In genomic region chr5:179796877-179797608, GRCh38 we compare ENCODE assay signal across 9 cellular contexts. TPM values are rescaled to one million over a fixed set of nuclear protein-coding genes. Genes with fewer than 3 reads are reported as not detected.
DNase-seq lines count a peak whose midpoint lies in the region; ATAC-seq, FAIRE-seq and TF ChIP-seq lines count a peak whose summit lies in the region.
"Had no signal": no experiment of that assay in that cellular context is flagged by ENCODE, and none has a peak within 500 bp of the region (broad histone marks: within the 10 kb centered on the region; RNA-seq: fewer than 3 reads in every experiment).

No MANE protein-coding gene starts in this region.

- H3K4me3 ChIP-seq in GM06990 (replicated peaks; ENCODE audit: low read depth, low read length) (peak overlapping the region; percentile 72), Panc1 (ENCODE audit: low read depth in 2 of 2, low read length in 2 of 2) (peak overlapping the region; percentile 55 to 65), fibroblast of lung (replicated peaks in 1 of 4; ENCODE audit: control extremely low read depth in 1 of 4, insufficient read depth in 1 of 4, low read depth in 3 of 4, low read length in 4 of 4) (peak overlapping the region in 1 of 4 experiments; percentile 61), retinal pigment epithelial cell (ENCODE audit: low read length) (peak overlapping the region; percentile 48), SJCRH30 (no peak overlapping the region)

- peaks cover 10% of the 10 kb centered on the region for H3K4me1 ChIP-seq in Panc1 (ENCODE audit: control insufficient read depth, insufficient read depth, low read length)
- H3K4me1 ChIP-seq in fibroblast of lung (ENCODE audit: control insufficient read depth, extremely low read depth, insufficient read depth, low read length), result peaks cover 6% of the 10 kb centered on the region
- H3K4me1 ChIP-seq in foreskin keratinocyte, result no peaks in the 10 kb centered on the region
- no peaks in the 10 kb centered on the region for H3K4me1 ChIP-seq in SJCRH30

- H3K4me2 ChIP-seq in fibroblast of lung (ENCODE audit: extremely low read depth, insufficient read depth, low read length), result peak overlapping the region; percentile 1

- no peak for ATAC-seq in Panc1
- ATAC-seq in foreskin keratinocyte, result no peak
- ATAC-seq in HG03571 (IDR thresholded peaks at IDR 0.05; ENCODE audit: unreplicated experiment), result no peak

- H3K9ac ChIP-seq in fibroblast of lung (ENCODE audit: insufficient read depth, low read length), result no peak overlapping the region

- DNase-seq in GM06990 (ENCODE audit: extremely low read depth, insufficient read length), result no peak
- no peak for DNase-seq in Panc1 (ENCODE audit: low read depth, low spot score)
- no peak for DNase-seq in fibroblast of lung (ENCODE audit: low read depth in 2 of 2)
- DNase-seq in retinal pigment epithelial cell (ENCODE audit: low read depth), result no peak
- no peak for DNase-seq in RCC 7860 (ENCODE audit: low spot score)
- no peak for DNase-seq in foreskin keratinocyte
- no peak for DNase-seq in SJCRH30
- DNase-seq: NCI-H1417 treated with DMSO at 0.1 percent for 48 hours had no signal

- BruUV-seq in Panc1 (replicated peaks; lab: Mats Ljungman, UMichigan), result no TSS peak

- intact Hi-C loops in Panc1 (cut with micrococcal nuclease; ENCODE audit: unreplicated experiment), result no loop called here

- no peak overlapping the region for H2AFZ ChIP-seq in fibroblast of lung (ENCODE audit: low read length)

- peaks cover 15% of the 10 kb centered on the region for H3K36me3 ChIP-seq in GM06990 (ENCODE audit: control insufficient read depth, insufficient read depth, low read length)
- H3K36me3 ChIP-seq in Panc1 (ENCODE audit: control insufficient read depth, insufficient read depth, low read length), result peaks cover 4% of the 10 kb centered on the region
- H3K36me3 ChIP-seq in fibroblast of lung (ENCODE audit: control insufficient read depth, insufficient read depth, low read length), result peaks cover 35% of the 10 kb centered on the region
- peaks cover 36% of the 10 kb centered on the region for H3K36me3 ChIP-seq in SJCRH30

- FAIRE-seq in RCC 7860 (lab: Jason Lieb, UNC), result no peak

- H3K27me3 ChIP-seq in GM06990 (replicated peaks; ENCODE audit: control insufficient read depth, insufficient read depth, low read length), result no peaks in the 10 kb centered on the region
- H3K27me3 ChIP-seq in Panc1 (ENCODE audit: control insufficient read depth, insufficient read depth, low read length), result no peaks in the 10 kb centered on the region
- no peaks in the 10 kb centered on the region for H3K27me3 ChIP-seq in fibroblast of lung (ENCODE audit: control insufficient read depth, insufficient read depth, low read length)
- no peaks in the 10 kb centered on the region for H3K27me3 ChIP-seq in foreskin keratinocyte
- H3K27me3 ChIP-seq in SJCRH30, result no peaks in the 10 kb centered on the region

- H3K27ac ChIP-seq in Panc1 (ENCODE audit: low read length) (peak overlapping the region; percentile 89), fibroblast of lung (ENCODE audit: insufficient read depth, low read length) (no peak overlapping the region), foreskin keratinocyte (no peak overlapping the region), SJCRH30 (no peak overlapping the region)

- CTCF ChIA-PET in Panc1 (lab: Charles Lee), result no interaction called here

- TF ChIP-seq CTCF in GM06990 (IDR thresholded peaks at IDR 0.05; ENCODE audit: insufficient read depth, low read length, poor library complexity, severe bottlenecking) (no peak), Panc1 (IDR thresholded peaks at IDR 0.05) (no peak), fibroblast of lung (conservative IDR thresholded peaks at IDR 0.05 in 1 of 2, IDR thresholded peaks at IDR 0.05 in 1 of 2; ENCODE audit: low read depth in 1 of 2, low read length in 2 of 2) (no peak), retinal pigment epithelial cell (conservative IDR thresholded peaks at IDR 0.05; ENCODE audit: low read depth, low read length) (no peak), foreskin keratinocyte (conservative IDR thresholded peaks at IDR 0.05) (no peak)

- H3K9me3 ChIP-seq in Panc1 (ENCODE audit: control insufficient read depth, insufficient read depth, low read depth, low read length) (no peaks in the 10 kb centered on the region), fibroblast of lung (ENCODE audit: control insufficient read depth, insufficient read depth, low read depth, low read length) (no peaks in the 10 kb centered on the region), SJCRH30 (replicated peaks) (no peaks in the 10 kb centered on the region)

- POLR2A ChIA-PET in Panc1 (lab: Charles Lee), result interaction anchor here (0.6 kb wide), 1 partner anchor 68 kb away, joined by 3 read pairs; no protein-coding TSS in a partner anchor

- in situ Hi-C loops in Panc1 (cut with HindIII; ENCODE audit: low pct_unique_long_range_greater_than_20kb, low sequenced_read_pairs), result no loop called here

- H3K79me2 ChIP-seq in fibroblast of lung (ENCODE audit: control insufficient read depth, insufficient read depth, low read length), result peaks cover 4% of the 10 kb centered on the region

- H4K20me1 ChIP-seq in fibroblast of lung (ENCODE audit: control insufficient read depth, extremely low read depth, insufficient read depth, low read length), result no peaks in the 10 kb centered on the region

RNA-seq across cellular contexts. Expression of gene LTC4S, which starts 3.3 kb away (rescaled TPM):
- total RNA-seq in Panc1 (2021; ENCODE audit: unreplicated experiment) (0.69 TPM), fibroblast of lung (0.83 and 4.1 TPM in 2 replicates), foreskin keratinocyte (0.60 and 0.71 TPM in 2 replicates)
- 1.2 TPM for polyA plus RNA-seq in Panc1 (2012; ENCODE audit: insufficient read length)
- polyA plus RNA-seq in fibroblast of lung (0.32 and 0.78 TPM in 2 replicates), foreskin keratinocyte (0.58 and 0.80 TPM in 2 replicates)
- polyA plus RNA-seq in fibroblast of lung (2012), result 1.1 and 2.4 TPM in 2 replicates
- not detected in 2 replicates for polyA minus RNA-seq in fibroblast of lung (ENCODE audit: low replicate concordance)
- not detected in 2 replicates for total RNA-seq in SJCRH30 (2014; rRNA removed; shearing (Covaris generic))

RNA-seq across cellular contexts. Expression of gene MGAT4B, which starts 9.6 kb away (rescaled TPM):
- 406 TPM for total RNA-seq in Panc1 (2021; ENCODE audit: unreplicated experiment)
- 616 TPM for polyA plus RNA-seq in Panc1 (2012; ENCODE audit: insufficient read length)
- total RNA-seq in fibroblast of lung, result 116 and 157 TPM in 2 replicates
- polyA plus RNA-seq in fibroblast of lung, result 172 and 175 TPM in 2 replicates
- polyA plus RNA-seq in fibroblast of lung (2012), result 144 and 153 TPM in 2 replicates
- 468 and 469 TPM in 2 replicates for polyA minus RNA-seq in fibroblast of lung (ENCODE audit: low replicate concordance)
- total RNA-seq in foreskin keratinocyte, result 113 and 121 TPM in 2 replicates
- 100 and 109 TPM in 2 replicates for polyA plus RNA-seq in foreskin keratinocyte
- total RNA-seq in SJCRH30 (2014; rRNA removed; shearing (Covaris generic)), result 55.5 and 60.5 TPM in 2 replicates

RNA-seq across cellular contexts. Expression of gene SQSTM1, which starts 23.7 kb away (rescaled TPM):
- 985 TPM for total RNA-seq in Panc1 (2021; ENCODE audit: unreplicated experiment)
- 958 TPM for polyA plus RNA-seq in Panc1 (2012; ENCODE audit: insufficient read length)
- 1,096 and 1,894 TPM in 2 replicates for total RNA-seq in fibroblast of lung
- 212 and 310 TPM in 2 replicates for polyA plus RNA-seq in fibroblast of lung
- polyA plus RNA-seq in fibroblast of lung (2012), result 451 and 724 TPM in 2 replicates
- 385 and 386 TPM in 2 replicates for polyA minus RNA-seq in fibroblast of lung (ENCODE audit: low replicate concordance)
- total RNA-seq in foreskin keratinocyte, result 95.8 and 127 TPM in 2 replicates
- 109 and 123 TPM in 2 replicates for polyA plus RNA-seq in foreskin keratinocyte
- 64.9 and 65.8 TPM in 2 replicates for total RNA-seq in SJCRH30 (2014; rRNA removed; shearing (Covaris generic))
